In the genomic region with DNA sequence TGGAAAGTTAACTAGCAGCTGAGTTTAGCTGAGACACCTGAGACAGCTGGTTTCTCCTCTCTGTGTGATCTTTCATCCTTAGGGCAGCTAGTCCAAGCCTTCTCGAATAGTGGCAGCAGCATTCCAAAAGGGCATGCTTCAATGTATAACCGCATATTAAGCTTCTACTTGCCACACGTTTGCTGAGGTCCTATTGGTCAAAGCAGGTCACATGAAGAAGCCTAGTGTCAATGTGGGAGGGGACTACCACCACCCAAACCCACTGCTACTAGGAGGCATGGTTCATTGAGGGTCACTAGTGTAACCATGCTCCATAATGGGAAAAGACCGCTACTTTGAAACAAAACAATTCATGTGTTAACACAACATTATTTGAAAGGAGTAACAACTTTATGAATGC, we compare ENCODE assay signal across 29 cellular contexts.
"Had no signal": no experiment of that assay in that cellular context is flagged by ENCODE, and none has a peak within 500 bp of the region (broad histone marks: within the 10 kb centered on the region; RNA-seq: fewer than 3 reads in every experiment).

No MANE protein-coding gene starts in this region.

- DNase-seq: effector memory CD4-positive, alpha-beta T cell; heart left ventricle; left colon; left ventricle myocardium superior; lower lobe of right lung; mesenchymal stem cell; midbrain; naive thymus-derived CD4-positive, alpha-beta T cell; sigmoid colon; stimulated activated CD4-positive, alpha-beta T cell treated with anti-CD3 and anti-CD28 coated beads, Interleukin-2, amount 100 ng/mL, for 24 hours; stimulated activated CD4-positive, alpha-beta T cell treated with anti-CD3 and anti-CD28 coated beads, Interleukin-4, amount 100 ng/mL, for 24 hours; stimulated activated naive CD8-positive, alpha-beta T cell treated with anti-CD3 and anti-CD28 coated beads, Interleukin-15, Interleukin-2, amounts not matched to agents 100 U/mL and 50 U/mL, for 24 hours; substantia nigra; testis; tibial artery had no signal

- H3K36me3 ChIP-seq: esophagus muscularis mucosa, gastroesophageal sphincter, heart left ventricle, lower lobe of right lung, neural progenitor cell, prostate gland, right atrium auricular region, sigmoid colon, tibial artery had no signal

- H3K27me3 Mint-ChIP-seq: dendritic cell treated with granulocyte-macrophage colony-stimulating factor and Interleukin-4, amounts not matched to agents 40 ng/mL and 50 ng/mL, for 4 days; naive thymus-derived CD4-positive, alpha-beta T cell had no signal

- ATAC-seq: gastroesophageal sphincter; heart left ventricle; left colon; left ventricle myocardium superior; lower lobe of right lung; naive thymus-derived CD4-positive, alpha-beta T cell; stimulated activated effector memory CD8-positive, alpha-beta T cell treated with anti-CD3 and anti-CD28 coated beads, Interleukin-12 subunit alpha, Interleukin-12 subunit beta, amount 100 ng/mL, for 72 hours; stimulated activated naive CD8-positive, alpha-beta T cell treated with anti-CD3 and anti-CD28 coated beads, Interleukin-15, Interleukin-2, amounts not matched to agents 100 U/mL and 50 U/mL, for 24 hours had no signal

- H3K4me3 ChIP-seq: esophagus muscularis mucosa, gastroesophageal sphincter, heart left ventricle, hepatocyte, lower lobe of right lung, neural progenitor cell, prostate gland, right atrium auricular region, sigmoid colon, testis, tibial artery had no signal

- H3K9ac ChIP-seq: neural progenitor cell had no signal

- FAIRE-seq: colon, endothelial cell of umbilical vein, islet of Langerhans had no signal

- H3K27me3 ChIP-seq: esophagus muscularis mucosa, foreskin keratinocyte, gastroesophageal sphincter, heart left ventricle, hepatocyte, neural progenitor cell, right atrium auricular region, sigmoid colon, testis, tibial artery had no signal

- H3K9me3 ChIP-seq: esophagus muscularis mucosa, gastroesophageal sphincter, heart left ventricle, lower lobe of right lung, prostate gland, right atrium auricular region, sigmoid colon, testis, tibial artery had no signal

- H3K4me2 ChIP-seq: hepatocyte, neural progenitor cell had no signal

- H2AFZ ChIP-seq: hepatocyte, neural progenitor cell had no signal

- H3K4me1 Mint-ChIP-seq: naive thymus-derived CD4-positive, alpha-beta T cell; stimulated activated effector memory CD8-positive, alpha-beta T cell treated with anti-CD3 and anti-CD28 coated beads, Interleukin-12 subunit alpha, Interleukin-12 subunit beta, amount 100 ng/mL, for 72 hours had no signal

- H3K79me2 ChIP-seq: hepatocyte had no signal

- H3K36me3 Mint-ChIP-seq: naive thymus-derived CD4-positive, alpha-beta T cell; neural progenitor cell; stimulated activated effector memory CD8-positive, alpha-beta T cell treated with anti-CD3 and anti-CD28 coated beads, Interleukin-12 subunit alpha, Interleukin-12 subunit beta, amount 100 ng/mL, for 72 hours; type B pancreatic cell had no signal

- H3K27ac ChIP-seq: esophagus muscularis mucosa, foreskin keratinocyte, gastroesophageal sphincter, heart left ventricle, hepatocyte, lower lobe of right lung, neural progenitor cell, prostate gland, right atrium auricular region, sigmoid colon, testis, tibial artery had no signal

- H3K27ac Mint-ChIP-seq: dendritic cell treated with granulocyte-macrophage colony-stimulating factor and Interleukin-4, amounts not matched to agents 40 ng/mL and 50 ng/mL, for 4 days; naive thymus-derived CD4-positive, alpha-beta T cell; nephron; neural progenitor cell; stimulated activated effector memory CD8-positive, alpha-beta T cell treated with anti-CD3 and anti-CD28 coated beads, Interleukin-12 subunit alpha, Interleukin-12 subunit beta, amount 100 ng/mL, for 72 hours; type B pancreatic cell had no signal

- H3K9me3 Mint-ChIP-seq: dendritic cell treated with granulocyte-macrophage colony-stimulating factor and Interleukin-4, amounts not matched to agents 40 ng/mL and 50 ng/mL, for 4 days; nephron; neural progenitor cell; stimulated activated effector memory CD8-positive, alpha-beta T cell treated with anti-CD3 and anti-CD28 coated beads, Interleukin-12 subunit alpha, Interleukin-12 subunit beta, amount 100 ng/mL, for 72 hours; type B pancreatic cell had no signal

- H3K4me3 Mint-ChIP-seq: dendritic cell treated with granulocyte-macrophage colony-stimulating factor and Interleukin-4, amounts not matched to agents 40 ng/mL and 50 ng/mL, for 4 days; naive thymus-derived CD4-positive, alpha-beta T cell; nephron; neural progenitor cell; stimulated activated effector memory CD8-positive, alpha-beta T cell treated with anti-CD3 and anti-CD28 coated beads, Interleukin-12 subunit alpha, Interleukin-12 subunit beta, amount 100 ng/mL, for 72 hours; type B pancreatic cell had no signal

- H3K4me1 ChIP-seq: esophagus muscularis mucosa, gastroesophageal sphincter, heart left ventricle, lower lobe of right lung, prostate gland, right atrium auricular region, sigmoid colon, testis, tibial artery had no signal
